In the genomic region with DNA sequence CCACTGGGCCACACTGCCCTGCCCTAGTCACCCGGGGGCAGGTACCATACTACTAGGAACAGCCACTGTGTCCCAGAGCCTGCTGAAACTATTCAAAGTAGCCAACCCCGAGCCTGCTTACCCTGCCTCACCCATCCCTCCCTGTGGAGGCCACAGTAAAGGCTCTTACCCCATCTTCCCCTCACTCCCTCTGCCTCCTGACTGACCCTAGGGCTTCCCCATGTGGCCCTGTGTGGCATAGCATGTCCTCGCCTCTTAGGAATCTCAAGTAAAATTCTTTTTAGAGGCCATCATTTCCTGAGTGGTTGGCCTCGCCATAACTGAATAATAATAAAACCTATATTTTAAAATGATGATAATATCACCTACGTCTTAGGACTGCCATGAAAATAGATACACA, we compare ENCODE assay signal across 9 cellular contexts.
A peak's percentile ranks its signal among the peaks of the same experiment; 100 is the strongest.
DNase-seq lines count a peak whose midpoint lies in the region; ATAC-seq and TF ChIP-seq lines count a peak whose summit lies in the region.
"Had no signal": no experiment of that assay in that cellular context is flagged by ENCODE, and none has a peak within 500 bp of the region (broad histone marks: within the 10 kb centered on the region; RNA-seq: fewer than 3 reads in every experiment).

No MANE protein-coding gene starts in this region.

- peaks cover 4% of the 10 kb centered on the region for H3K4me1 Mint-ChIP-seq in chondrocyte (ENCODE audit: low read depth)

- H3K4me3 Mint-ChIP-seq in chondrocyte (ENCODE audit: unreplicated experiment), result no peak overlapping the region
- H3K4me3 Mint-ChIP-seq: CD4-positive, alpha-beta T cell had no signal

- H3K27me3 Mint-ChIP-seq in chondrocyte (ENCODE audit: low read depth), result peaks cover 69% of the 10 kb centered on the region

- H3K27me3 ChIP-seq in MG63, result no peaks in the 10 kb centered on the region

- peak; percentile 66 for TF ChIP-seq CTCF in chondrocyte (IDR thresholded peaks at IDR 0.05)

- no peaks in the 10 kb centered on the region for H3K9me3 Mint-ChIP-seq in chondrocyte (ENCODE audit: low read depth)
- H3K9me3 Mint-ChIP-seq: CD4-positive, alpha-beta T cell had no signal

- no peaks in the 10 kb centered on the region for H3K36me3 ChIP-seq in MG63

- no peaks in the 10 kb centered on the region for H3K36me3 Mint-ChIP-seq in chondrocyte (ENCODE audit: low read depth)

- no peak for ATAC-seq in HG03521 (IDR thresholded peaks at IDR 0.05; ENCODE audit: unreplicated experiment)

- DNase-seq in NCI-H526 (lab: John Stamatoyannopoulos, UW) (peak; percentile 7 to 55), NCI-H526 treated with DMSO at 0.1 percent for 48 hours (lab: John Stamatoyannopoulos, UW) (no peak), MG63 (peak; percentile 54), chondrocyte (ENCODE audit: low spot score) (no peak), renal cortical epithelial cell (ENCODE audit: low read depth) (peak; percentile 2), HT-29 (ENCODE audit: low spot score) (no peak), NCI-H510A treated with DMSO at 0.1 percent for 48 hours (lab: John Stamatoyannopoulos, UW) (no peak)
- DNase-seq: CD4-positive, alpha-beta T cell had no signal

- H3K4me3 ChIP-seq in MG63, result no peak overlapping the region

- H3K9me3 ChIP-seq in MG63, result no peaks in the 10 kb centered on the region

- H3K27ac Mint-ChIP-seq in chondrocyte (ENCODE audit: unreplicated experiment), result no peak overlapping the region
- H3K27ac Mint-ChIP-seq: CD4-positive, alpha-beta T cell had no signal

Comparison
In these comparisons a context has a peak if more than half of its experiments do, and no peak if none do; other contexts are left out.
1. DNase-seq: peak in NCI-H526 (2 of 2), MG63 (single experiment) and renal cortical epithelial cell (single experiment); none in NCI-H526 treated with DMSO at 0.1 percent for 48 hours (single experiment), chondrocyte (single experiment), HT-29 (single experiment) and NCI-H510A treated with DMSO at 0.1 percent for 48 hours (single experiment).